In genomic region chr6:45483501-45483900, GRCh38 we compare ENCODE assay signal across 19 cellular contexts.
DNase-seq lines count a peak whose midpoint lies in the region; ATAC-seq and TF ChIP-seq lines count a peak whose summit lies in the region.
"Had no signal": no experiment of that assay in that cellular context is flagged by ENCODE, and none has a peak within 500 bp of the region (broad histone marks: within the 10 kb centered on the region; RNA-seq: fewer than 3 reads in every experiment).

No MANE protein-coding gene starts in this region.

- no peak overlapping the region for H3K9ac ChIP-seq in MM.1S (ENCODE audit: low read length)

- H4K20me1 ChIP-seq in MM.1S (ENCODE audit: insufficient read depth, low read length) = peaks cover 23% of the 10 kb centered on the region

- no peaks in the 10 kb centered on the region for H3K36me3 ChIP-seq in CD8-positive, alpha-beta memory T cell (ENCODE audit: insufficient read depth, low read length)
- H3K36me3 ChIP-seq in RWPE2 (ENCODE audit: low read depth) = peaks cover 11% of the 10 kb centered on the region; the same call in 1 of the 2 replicates
- H3K36me3 ChIP-seq in gastrocnemius medialis = no peaks in the 10 kb centered on the region
- H3K36me3 ChIP-seq in MM.1S (replicated peaks; ENCODE audit: insufficient read depth, low read length) = no peaks in the 10 kb centered on the region; the same call in 1 of the 2 replicates
- H3K36me3 ChIP-seq: adrenal gland, transverse colon had no signal

- in situ Hi-C loops in gastrocnemius medialis (cut with MboI; ENCODE audit: low sequenced_read_pairs in 4 of 4) = no loop called here

- CTCF ChIA-PET in CD8-positive, alpha-beta memory T cell (lab: Charles Lee) = no interaction called here

- intact Hi-C loops in dendritic cell treated with granulocyte-macrophage colony-stimulating factor and Interleukin-4, amounts not matched to agents 40 ng/mL and 50 ng/mL, for 4 days (cut with micrococcal nuclease) = loop anchor here (5.0 kb wide), 1 partner anchor 36 kb away; no protein-coding TSS in a partner anchor
- intact Hi-C loops in gastrocnemius medialis (cut with DNase I; ENCODE audit: low total_unique reads) = loop anchor here (10.0 kb wide), 1 partner anchor 91 kb away; no protein-coding TSS in a partner anchor

- POLR2A ChIA-PET in CD8-positive, alpha-beta memory T cell (lab: Charles Lee) = no interaction called here

- no peaks in the 10 kb centered on the region for H3K9me3 Mint-ChIP-seq in CD8-positive, alpha-beta memory T cell
- no peaks in the 10 kb centered on the region for H3K9me3 Mint-ChIP-seq in dendritic cell treated with granulocyte-macrophage colony-stimulating factor and Interleukin-4, amounts not matched to agents 40 ng/mL and 50 ng/mL, for 4 days
- H3K9me3 Mint-ChIP-seq in endothelial cell (ENCODE audit: unreplicated experiment) = no peaks in the 10 kb centered on the region
- H3K9me3 Mint-ChIP-seq: activated T-helper 17 cell treated with anti-CD3 and anti-CD28 coated beads, Interleukin-2, amount 50 U/mL, for 72 hours; neural crest cell; stimulated activated naive CD8-positive, alpha-beta T cell treated with anti-CD3 and anti-CD28 coated beads, Interleukin-15, amount 100 ng/mL, for 72 hours had no signal

- no peak overlapping the region for H3K4me3 ChIP-seq in CD8-positive, alpha-beta memory T cell (ENCODE audit: low read length)
- H3K4me3 ChIP-seq in RWPE2 (ENCODE audit: severe bottlenecking) = no peak overlapping the region
- H3K4me3 ChIP-seq in gastrocnemius medialis = no peak overlapping the region
- no peak overlapping the region for H3K4me3 ChIP-seq in MM.1S (ENCODE audit: low read length)
- H3K4me3 ChIP-seq: adrenal gland, dorsolateral prefrontal cortex, transverse colon had no signal

- no peaks in the 10 kb centered on the region for H3K27me3 Mint-ChIP-seq in CD8-positive, alpha-beta memory T cell
- no peaks in the 10 kb centered on the region for H3K27me3 Mint-ChIP-seq in dendritic cell treated with granulocyte-macrophage colony-stimulating factor and Interleukin-4, amounts not matched to agents 40 ng/mL and 50 ng/mL, for 4 days
- H3K27me3 Mint-ChIP-seq in endothelial cell (ENCODE audit: unreplicated experiment) = peaks cover 6% of the 10 kb centered on the region
- H3K27me3 Mint-ChIP-seq: activated T-helper 17 cell treated with anti-CD3 and anti-CD28 coated beads, Interleukin-2, amount 50 U/mL, for 72 hours; stimulated activated naive CD8-positive, alpha-beta T cell treated with anti-CD3 and anti-CD28 coated beads, Interleukin-15, amount 100 ng/mL, for 72 hours had no signal

- H3F3A ChIP-seq in MM.1S (ENCODE audit: insufficient read depth, low read length) = peaks cover 19% of the 10 kb centered on the region

- H2AFZ ChIP-seq in MM.1S (ENCODE audit: low read length) = no peak overlapping the region

- TF ChIP-seq CTCF in RWPE2 (IDR thresholded peaks at IDR 0.05; ENCODE audit: poor library complexity, severe bottlenecking) = no peak
- TF ChIP-seq CTCF in gastrocnemius medialis (IDR thresholded peaks at IDR 0.05 in 4 of 5, conservative IDR thresholded peaks at IDR 0.05 in 1 of 5) = no peak
- no peak for TF ChIP-seq CTCF in MM.1S (IDR thresholded peaks at IDR 0.05; ENCODE audit: low read length)
- TF ChIP-seq CTCF in endothelial cell (IDR thresholded peaks at IDR 0.05; ENCODE audit: unreplicated experiment) = no peak

- peaks cover 0 to 6% (median 0%) of the 10 kb centered on the region in 3 donors for H3K36me3 Mint-ChIP-seq in CD8-positive, alpha-beta memory T cell
- peaks cover 31% of the 10 kb centered on the region for H3K36me3 Mint-ChIP-seq in dendritic cell treated with granulocyte-macrophage colony-stimulating factor and Interleukin-4, amounts not matched to agents 40 ng/mL and 50 ng/mL, for 4 days (ENCODE audit: low read depth)
- H3K36me3 Mint-ChIP-seq in endothelial cell (ENCODE audit: low read depth, unreplicated experiment) = no peaks in the 10 kb centered on the region

- H3K9me3 ChIP-seq in CD8-positive, alpha-beta memory T cell (ENCODE audit: low read length) = no peaks in the 10 kb centered on the region
- H3K9me3 ChIP-seq in RWPE2 (ENCODE audit: severe bottlenecking) (no peaks in the 10 kb centered on the region), gastrocnemius medialis (no peaks in the 10 kb centered on the region), MM.1S (replicated peaks; ENCODE audit: insufficient read depth, low read length) (no peaks in the 10 kb centered on the region)
- H3K9me3 ChIP-seq: adrenal gland, transverse colon had no signal

- H3K4me1 Mint-ChIP-seq in CD8-positive, alpha-beta memory T cell = peaks cover 25 to 71% (median 38%) of the 10 kb centered on the region in 3 donors
- H3K4me1 Mint-ChIP-seq in dendritic cell treated with granulocyte-macrophage colony-stimulating factor and Interleukin-4, amounts not matched to agents 40 ng/mL and 50 ng/mL, for 4 days (ENCODE audit: low read depth) = peaks cover 41% of the 10 kb centered on the region
- peaks cover 7% of the 10 kb centered on the region for H3K4me1 Mint-ChIP-seq in endothelial cell (ENCODE audit: unreplicated experiment)

- H3K4me2 ChIP-seq in MM.1S (ENCODE audit: low read depth, low read length) = no peak overlapping the region

- no peak overlapping the region for H3K27ac ChIP-seq in CD8-positive, alpha-beta memory T cell (ENCODE audit: low read depth, low read length)
- H3K27ac ChIP-seq in RWPE2 (ENCODE audit: poor library complexity, severe bottlenecking) (peak overlapping the region; percentile 36), gastrocnemius medialis (peak overlapping the region in 3 of 4 donors; percentile 49 to 53 (median 51)), MM.1S (ENCODE audit: low read length) (no peak overlapping the region)

- no peak for ATAC-seq in RWPE2 (ENCODE audit: low read depth)
- ATAC-seq in gastrocnemius medialis = no peak
- ATAC-seq: activated T-helper 17 cell treated with anti-CD3 and anti-CD28 coated beads, Interleukin-2, amount 50 U/mL, for 72 hours; stimulated activated naive CD8-positive, alpha-beta T cell treated with anti-CD3 and anti-CD28 coated beads, Interleukin-15, amount 100 ng/mL, for 72 hours had no signal

- no peak for TF ChIP-seq POLR2A in gastrocnemius medialis (IDR thresholded peaks at IDR 0.05)

- peaks cover 12% of the 10 kb centered on the region for H3K4me1 ChIP-seq in CD8-positive, alpha-beta memory T cell (ENCODE audit: insufficient read depth, low read length)
- H3K4me1 ChIP-seq in RWPE2 (ENCODE audit: insufficient read depth, poor library complexity, severe bottlenecking) (peaks cover 26% of the 10 kb centered on the region), gastrocnemius medialis (peaks cover 29 to 39% of the 10 kb centered on the region in 2 donors), MM.1S (ENCODE audit: low read length) (peaks cover 40% of the 10 kb centered on the region)
- H3K4me1 ChIP-seq: adrenal gland had no signal

- H3K4me3 Mint-ChIP-seq in CD8-positive, alpha-beta memory T cell = no peak overlapping the region
- no peak overlapping the region for H3K4me3 Mint-ChIP-seq in dendritic cell treated with granulocyte-macrophage colony-stimulating factor and Interleukin-4, amounts not matched to agents 40 ng/mL and 50 ng/mL, for 4 days
- no peak overlapping the region for H3K4me3 Mint-ChIP-seq in endothelial cell (ENCODE audit: unreplicated experiment)
- H3K4me3 Mint-ChIP-seq: activated T-helper 17 cell treated with anti-CD3 and anti-CD28 coated beads, Interleukin-2, amount 50 U/mL, for 72 hours; neural crest cell; stimulated activated naive CD8-positive, alpha-beta T cell treated with anti-CD3 and anti-CD28 coated beads, Interleukin-15, amount 100 ng/mL, for 72 hours had no signal

- H3K9me2 ChIP-seq in MM.1S (replicated peaks; ENCODE audit: insufficient read depth, low read length) = no peaks in the 10 kb centered on the region

- H3K79me2 ChIP-seq in MM.1S (ENCODE audit: low read length) = peaks cover 82% of the 10 kb centered on the region

- no peak for DNase-seq in CD8-positive, alpha-beta memory T cell
- DNase-seq in RWPE2 (ENCODE audit: low spot score) = no peak
- no peak for DNase-seq in gastrocnemius medialis
- DNase-seq in medulla oblongata (ENCODE audit: extremely low spot score) = no peak
- DNase-seq in OCI-M2 (lab: John Stamatoyannopoulos, UW; ENCODE audit: unreplicated experiment) = no peak
- DNase-seq in MM.1S = no peak
- DNase-seq in endothelial cell (ENCODE audit: low spot score) = no peak
- DNase-seq: activated CD4-positive, alpha-beta T cell treated with anti-CD3 and anti-CD28 coated beads for 4 hours; DMS79 treated with DMSO at 0.1 percent for 48 hours; dorsolateral prefrontal cortex; NCI-H1417; NCI-H510A treated with DMSO at 0.1 percent for 48 hours; stimulated activated CD4-positive, alpha-beta T cell treated with anti-CD3 and anti-CD28 coated beads, Interleukin-4, amount 100 ng/mL, for 4 hours; stimulated activated naive CD8-positive, alpha-beta T cell treated with anti-CD3 and anti-CD28 coated beads, Interleukin-15, amount 100 ng/mL, for 72 hours; transverse colon had no signal

- H3K27me3 ChIP-seq in CD8-positive, alpha-beta memory T cell (ENCODE audit: insufficient read depth, low read length, poor library complexity, severe bottlenecking) = no peaks in the 10 kb centered on the region
- H3K27me3 ChIP-seq in RWPE2 (ENCODE audit: insufficient read depth, poor library complexity, severe bottlenecking) (no peaks in the 10 kb centered on the region), gastrocnemius medialis (no peaks in the 10 kb centered on the region), MM.1S (replicated peaks; ENCODE audit: insufficient read depth, low read length) (no peaks in the 10 kb centered on the region)
- H3K27me3 ChIP-seq: adrenal gland, dorsolateral prefrontal cortex, transverse colon had no signal

- peak overlapping the region in 5 of 8 donors; percentile 7 to 81 (median 36) for H3K27ac Mint-ChIP-seq in CD8-positive, alpha-beta memory T cell
- peak overlapping the region; percentile 48 for H3K27ac Mint-ChIP-seq in dendritic cell treated with granulocyte-macrophage colony-stimulating factor and Interleukin-4, amounts not matched to agents 40 ng/mL and 50 ng/mL, for 4 days
- H3K27ac Mint-ChIP-seq in endothelial cell (ENCODE audit: unreplicated experiment) = no peak overlapping the region
- H3K27ac Mint-ChIP-seq: activated T-helper 17 cell treated with anti-CD3 and anti-CD28 coated beads, Interleukin-2, amount 50 U/mL, for 72 hours; stimulated activated naive CD8-positive, alpha-beta T cell treated with anti-CD3 and anti-CD28 coated beads, Interleukin-15, amount 100 ng/mL, for 72 hours had no signal

Comparison
In these comparisons a context has a peak if more than half of its experiments do, and no peak if none do; other contexts are left out.
1. H3K27ac ChIP-seq: peak in RWPE2 (single experiment) and gastrocnemius medialis (3 of 4); none in CD8-positive, alpha-beta memory T cell (single experiment) and MM.1S (single experiment).